10 cellular contexts compared by ENCODE assay signal in the genomic region with DNA sequence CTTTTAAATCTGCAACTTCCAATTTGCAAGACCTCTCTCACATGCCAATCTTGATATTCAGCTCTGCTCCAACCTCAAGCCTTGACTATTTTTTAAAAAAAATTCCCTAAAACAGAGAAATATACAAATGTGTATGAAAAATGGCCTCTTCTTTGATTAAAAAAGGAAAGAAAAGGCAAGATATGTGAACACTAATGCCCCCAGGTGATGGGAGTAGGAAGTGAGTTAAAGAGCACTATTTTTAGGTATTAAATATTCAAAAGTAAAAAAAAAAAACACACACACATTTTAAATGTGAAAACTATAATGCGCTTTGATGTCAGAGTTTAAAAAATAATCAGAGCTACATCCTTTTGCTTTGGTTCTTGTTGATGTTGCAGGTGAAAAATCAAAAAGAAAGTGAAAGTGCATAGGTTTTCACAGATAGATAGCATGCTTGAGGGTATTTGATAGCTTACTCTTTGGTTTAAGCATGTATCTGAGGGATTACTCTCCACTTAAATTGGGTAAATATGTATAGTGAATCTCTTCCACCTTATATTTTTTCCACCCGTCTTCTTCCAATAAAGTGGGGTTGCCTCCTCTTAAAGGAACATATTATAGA.
DNase-seq lines count a peak whose midpoint lies in the region; ATAC-seq and TF ChIP-seq lines count a peak whose summit lies in the region.
"Had no signal": no experiment of that assay in that cellular context is flagged by ENCODE, and none has a peak within 500 bp of the region (broad histone marks: within the 10 kb centered on the region; RNA-seq: fewer than 3 reads in every experiment).

No MANE protein-coding gene starts in this region.

- no peak for ATAC-seq in GM21390 (IDR thresholded peaks at IDR 0.05; ENCODE audit: unreplicated experiment)

- TF ChIP-seq CTCF in GM12864 (IDR thresholded peaks at IDR 0.05; ENCODE audit: low read depth, low read length, missing control alignments), result peak; percentile 19

- H3K4me3 ChIP-seq in GM12864 (ENCODE audit: low read depth, low read length), result no peak overlapping the region

- DNase-seq in Ammon's horn (ENCODE audit: low spot score) (peak; percentile 37), GM12864 (ENCODE audit: low read depth) (no peak), NCI-H69 (lab: John Stamatoyannopoulos, UW) (peak; percentile 21), kidney glomerular epithelial cell (lab: John Stamatoyannopoulos, UW) (peak; percentile 10), cerebellum (ENCODE audit: low spot score) (no peak), NCI-H226 (no peak), DMS79 treated with DMSO at 0.1 percent for 48 hours (lab: John Stamatoyannopoulos, UW) (no peak)
- DNase-seq: NCI-H1417 treated with DMSO at 0.1 percent for 48 hours, SHP77 had no signal

Comparison
In these comparisons a context has a peak if more than half of its experiments do, and no peak if none do; other contexts are left out.
1. DNase-seq: peak in Ammon's horn (single experiment), NCI-H69 (single experiment) and kidney glomerular epithelial cell (single experiment); none in GM12864 (single experiment), cerebellum (single experiment), NCI-H226 (single experiment) and DMS79 treated with DMSO at 0.1 percent for 48 hours (single experiment).